Comparison of ENCODE assay signal across 36 cellular contexts in the genomic region with DNA sequence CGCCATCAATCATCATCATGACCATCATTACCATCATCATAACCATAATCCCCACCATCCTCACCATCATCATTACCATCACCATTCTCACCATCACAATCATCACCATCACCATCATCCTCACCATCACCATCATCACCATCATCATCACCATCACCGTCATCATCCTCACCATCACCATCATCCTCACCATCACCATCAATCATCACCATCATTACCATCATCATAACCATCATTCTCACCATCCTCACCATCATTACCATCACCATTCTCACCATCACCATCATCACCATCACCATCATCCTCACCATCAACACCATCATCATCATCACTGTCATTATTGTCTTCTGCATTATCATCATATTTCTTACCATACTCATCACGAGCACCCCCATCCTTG.
"Had no signal": no experiment of that assay in that cellular context is flagged by ENCODE, and none has a peak within 500 bp of the region (broad histone marks: within the 10 kb centered on the region; RNA-seq: fewer than 3 reads in every experiment).

No MANE protein-coding gene starts in this region.

- H3K9me3 ChIP-seq: ascending aorta, breast epithelium, heart left ventricle had no signal

- H3K4me1 Mint-ChIP-seq: activated B cell treated with CpG ODN at 0.5 μM for 24 hours; activated CD8-positive, alpha-beta memory T cell treated with anti-CD3 and anti-CD28 coated beads, Interleukin-2, amount 10 ng/mL, durations not matched to agents 7 days and 5 days; activated naive CD4-positive, alpha-beta T cell treated with anti-CD3 and anti-CD28 coated beads, Interleukin-2, amount 10 ng/mL, durations not matched to agents 7 days and 5 days; activated naive CD8-positive, alpha-beta T cell treated with anti-CD3 and anti-CD28 coated beads, Interleukin-2, amount 10 ng/mL, durations not matched to agents 7 days and 5 days; brain; central memory CD8-positive, alpha-beta T cell; endodermal cell; T-helper 17 cell had no signal

- H3K4me3 Mint-ChIP-seq: activated B cell treated with CpG ODN at 0.5 μM for 24 hours; activated CD8-positive, alpha-beta memory T cell treated with anti-CD3 and anti-CD28 coated beads, Interleukin-2, amount 10 ng/mL, durations not matched to agents 7 days and 5 days; activated CD8-positive, alpha-beta T cell treated with anti-CD3 and anti-CD28 coated beads, Interleukin-2, amount 10 ng/mL, durations not matched to agents 7 days and 5 days; activated naive CD4-positive, alpha-beta T cell treated with anti-CD3 and anti-CD28 coated beads, Interleukin-2, amount 10 ng/mL, durations not matched to agents 7 days and 5 days; activated naive CD8-positive, alpha-beta T cell treated with anti-CD3 and anti-CD28 coated beads, Interleukin-2, amount 10 ng/mL, durations not matched to agents 7 days and 5 days; activated T-helper 1 cell treated with anti-CD3 and anti-CD28 coated beads, Interleukin-12 subunit alpha, Interleukin-12 subunit beta, Interleukin-2, Interleukin-4 antibody, amounts not matched to agents 30 ng/mL and 10 ng/mL and 1 ng/mL, durations not matched to agents 14 hours and 24 hours and 36 hours; brain; central memory CD8-positive, alpha-beta T cell; dendritic cell treated with granulocyte-macrophage colony-stimulating factor and Interleukin-4, amounts not matched to agents 40 ng/mL and 50 ng/mL, for 4 days; endodermal cell; T-helper 17 cell; T-helper 2 cell treated with Interferon-gamma antibody and Interleukin-4, amounts not matched to agents 5 μg/mL and 100 μg/mL, for 36 hours had no signal

- H3K4me3 ChIP-seq: ascending aorta, breast epithelium, coronary artery, dorsolateral prefrontal cortex, heart left ventricle had no signal

- FAIRE-seq: frontal cortex had no signal

- DNase-seq: activated B cell treated with CpG ODN at 0.5 μM for 24 hours; activated CD4-positive, alpha-beta T cell treated with anti-CD3 and anti-CD28 coated beads for 48 hours; activated CD4-positive, alpha-beta T cell treated with anti-CD3 and anti-CD28 coated beads, Interleukin-2, amount 50 U/mL, for 1 hour; activated CD4-positive, alpha-beta T cell treated with anti-CD3 and anti-CD28 coated beads, Interleukin-2, amount 50 U/mL, for 48 hours; activated CD8-positive, alpha-beta memory T cell treated with anti-CD3 and anti-CD28 coated beads, Interleukin-2, amount 50 U/mL, for 4 hours; activated CD8-positive, alpha-beta T cell treated with anti-CD3 and anti-CD28 coated beads, Interleukin-2, amount 10 ng/mL, durations not matched to agents 7 days and 5 days; activated effector memory CD4-positive, alpha-beta T cell treated with anti-CD3 and anti-CD28 coated beads, Interleukin-2, amount 50 U/mL, for 16 hours; activated naive CD4-positive, alpha-beta T cell; activated naive CD4-positive, alpha-beta T cell treated with anti-CD3 and anti-CD28 coated beads, Interleukin-2, amount 10 ng/mL, durations not matched to agents 7 days and 5 days; activated naive CD8-positive, alpha-beta T cell treated with anti-CD3 and anti-CD28 coated beads, Interleukin-2, amount 10 ng/mL, durations not matched to agents 7 days and 5 days; activated T-cell treated with anti-CD3 and anti-CD28 coated beads, Interleukin-2, amount 50 U/mL, for 1 hour; activated T-cell treated with anti-CD3 and anti-CD28 coated beads, Interleukin-2, amount 50 U/mL, for 48 hours; dorsolateral prefrontal cortex; effector memory CD4-positive, alpha-beta T cell; endodermal cell; foreskin fibroblast; glutamatergic neuron; heart left ventricle; T-helper 1 cell; T-helper 17 cell; T1000; WERI-Rb-1 had no signal

- H3K4me1 ChIP-seq: ascending aorta, breast epithelium, heart left ventricle had no signal

- H3K27ac Mint-ChIP-seq: activated B cell treated with CpG ODN at 0.5 μM for 24 hours; activated CD8-positive, alpha-beta memory T cell treated with anti-CD3 and anti-CD28 coated beads, Interleukin-2, amount 10 ng/mL, durations not matched to agents 7 days and 5 days; activated CD8-positive, alpha-beta T cell treated with anti-CD3 and anti-CD28 coated beads, Interleukin-2, amount 10 ng/mL, durations not matched to agents 7 days and 5 days; activated naive CD4-positive, alpha-beta T cell treated with anti-CD3 and anti-CD28 coated beads, Interleukin-2, amount 10 ng/mL, durations not matched to agents 7 days and 5 days; activated naive CD4-positive, alpha-beta T cell treated with anti-CD3 and anti-CD28 coated beads, Interleukin-2, amount 50 U/mL, for 72 hours; activated naive CD8-positive, alpha-beta T cell treated with anti-CD3 and anti-CD28 coated beads, Interleukin-2, amount 10 ng/mL, durations not matched to agents 7 days and 5 days; activated T-helper 1 cell treated with anti-CD3 and anti-CD28 coated beads, Interleukin-12 subunit alpha, Interleukin-12 subunit beta, Interleukin-2, Interleukin-4 antibody, amounts not matched to agents 30 ng/mL and 10 ng/mL and 1 ng/mL, durations not matched to agents 14 hours and 24 hours and 36 hours; activated T-helper 2 cell treated with anti-CD3 and anti-CD28 coated beads, Interferon-gamma antibody, Interleukin-2, Interleukin-4, amounts not matched to agents 10 μg/mL and 5 μg/mL and 100 μg/mL, durations not matched to agents 14 hours and 24 hours and 36 hours; brain; dendritic cell treated with granulocyte-macrophage colony-stimulating factor and Interleukin-4, amounts not matched to agents 40 ng/mL and 50 ng/mL, for 4 days; endodermal cell; T-helper 17 cell; T-helper 2 cell treated with Interferon-gamma antibody and Interleukin-4, amounts not matched to agents 5 μg/mL and 100 μg/mL, for 36 hours had no signal

- H3K36me3 Mint-ChIP-seq: activated CD8-positive, alpha-beta memory T cell treated with anti-CD3 and anti-CD28 coated beads, Interleukin-2, amount 10 ng/mL, durations not matched to agents 7 days and 5 days; activated naive CD4-positive, alpha-beta T cell treated with anti-CD3 and anti-CD28 coated beads, Interleukin-2, amount 10 ng/mL, durations not matched to agents 7 days and 5 days; activated naive CD4-positive, alpha-beta T cell treated with anti-CD3 and anti-CD28 coated beads, Interleukin-2, amount 50 U/mL, for 72 hours; activated naive CD8-positive, alpha-beta T cell treated with anti-CD3 and anti-CD28 coated beads, Interleukin-2, amount 10 ng/mL, durations not matched to agents 7 days and 5 days; brain had no signal

- H3K27me3 Mint-ChIP-seq: activated B cell treated with CpG ODN at 0.5 μM for 24 hours; activated CD8-positive, alpha-beta memory T cell treated with anti-CD3 and anti-CD28 coated beads, Interleukin-2, amount 10 ng/mL, durations not matched to agents 7 days and 5 days; activated naive CD4-positive, alpha-beta T cell treated with anti-CD3 and anti-CD28 coated beads, Interleukin-2, amount 10 ng/mL, durations not matched to agents 7 days and 5 days; brain; central memory CD8-positive, alpha-beta T cell; dendritic cell treated with granulocyte-macrophage colony-stimulating factor and Interleukin-4, amounts not matched to agents 40 ng/mL and 50 ng/mL, for 4 days; T-helper 17 cell had no signal

- H3K9me3 Mint-ChIP-seq: activated B cell treated with CpG ODN at 0.5 μM for 24 hours; activated naive CD4-positive, alpha-beta T cell treated with anti-CD3 and anti-CD28 coated beads, Interleukin-2, amount 10 ng/mL, durations not matched to agents 7 days and 5 days; activated naive CD4-positive, alpha-beta T cell treated with anti-CD3 and anti-CD28 coated beads, Interleukin-2, amount 50 U/mL, for 72 hours; activated naive CD8-positive, alpha-beta T cell treated with anti-CD3 and anti-CD28 coated beads, Interleukin-2, amount 10 ng/mL, durations not matched to agents 7 days and 5 days; activated T-helper 1 cell treated with anti-CD3 and anti-CD28 coated beads, Interleukin-12 subunit alpha, Interleukin-12 subunit beta, Interleukin-2, Interleukin-4 antibody, amounts not matched to agents 30 ng/mL and 10 ng/mL and 1 ng/mL, durations not matched to agents 14 hours and 24 hours and 36 hours; activated T-helper 2 cell treated with anti-CD3 and anti-CD28 coated beads, Interferon-gamma antibody, Interleukin-2, Interleukin-4, amounts not matched to agents 10 μg/mL and 5 μg/mL and 100 μg/mL, durations not matched to agents 14 hours and 24 hours and 36 hours; central memory CD8-positive, alpha-beta T cell; dendritic cell treated with granulocyte-macrophage colony-stimulating factor and Interleukin-4, amounts not matched to agents 40 ng/mL and 50 ng/mL, for 4 days; endodermal cell; T-helper 2 cell treated with Interferon-gamma antibody and Interleukin-4, amounts not matched to agents 5 μg/mL and 100 μg/mL, for 36 hours had no signal

- H3K27me3 ChIP-seq: ascending aorta, dorsolateral prefrontal cortex had no signal

- H3K36me3 ChIP-seq: ascending aorta, breast epithelium, heart left ventricle, WERI-Rb-1 had no signal

- ATAC-seq: activated CD4-positive, CD25-positive, alpha-beta regulatory T cell treated with anti-CD3 and anti-CD28 coated beads, Interleukin-2, amount 50 U/mL, for 24 hours; activated CD8-positive, alpha-beta memory T cell treated with anti-CD3 and anti-CD28 coated beads, Interleukin-2, amount 10 ng/mL, durations not matched to agents 7 days and 5 days; activated CD8-positive, alpha-beta T cell treated with anti-CD3 and anti-CD28 coated beads, Interleukin-2, amount 10 ng/mL, durations not matched to agents 7 days and 5 days; activated naive CD4-positive, alpha-beta T cell treated with anti-CD3 and anti-CD28 coated beads, Interleukin-2, amount 50 U/mL, for 72 hours; esophagus mucosa; heart left ventricle; T-helper 17 cell had no signal

- H3K27ac ChIP-seq: ascending aorta, breast epithelium, coronary artery, dorsolateral prefrontal cortex, heart left ventricle, WERI-Rb-1 had no signal
